ENCODE assay signal across 8 cellular contexts in the genomic region with DNA sequence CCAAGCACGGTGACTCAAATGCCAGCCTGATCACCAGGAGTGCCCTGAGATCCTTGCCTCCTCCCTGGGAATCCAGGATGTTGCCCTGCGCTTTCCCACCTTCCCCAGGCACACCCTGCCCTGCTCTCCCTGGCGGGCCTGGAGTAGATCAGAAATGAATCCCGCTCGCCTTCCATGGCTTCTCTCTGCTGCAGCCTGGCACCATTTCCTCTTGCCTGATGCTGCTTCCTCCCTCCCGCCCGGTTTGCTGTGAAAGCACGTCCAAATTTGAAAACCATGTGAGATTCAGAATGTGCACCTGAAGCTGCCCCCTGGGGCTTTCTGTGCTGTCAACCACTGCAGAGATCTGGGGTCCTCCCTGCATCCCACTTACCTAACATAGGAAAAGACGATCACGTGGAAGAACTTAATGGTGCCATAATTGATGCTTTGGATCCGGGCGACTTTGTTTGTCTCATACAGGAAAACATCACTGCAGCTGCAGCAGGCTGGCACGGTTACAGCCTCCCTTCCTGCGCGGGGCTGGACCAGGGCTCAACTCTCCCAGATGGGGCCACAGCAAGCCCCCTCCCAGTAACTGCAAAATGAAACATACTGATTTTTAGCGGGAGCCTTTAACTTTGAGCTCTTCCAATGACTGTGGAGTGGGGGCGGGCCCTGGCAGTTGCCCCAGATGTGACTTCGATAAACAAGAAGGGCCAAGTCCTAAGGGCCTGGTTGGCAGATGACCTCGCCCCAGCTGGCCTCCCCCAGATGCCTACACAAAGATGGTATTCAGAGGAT. TPM values are rescaled to one million over a fixed set of nuclear protein-coding genes. Genes with fewer than 3 reads are reported as not detected.
DNase-seq lines count a peak whose midpoint lies in the region; ATAC-seq and TF ChIP-seq lines count a peak whose summit lies in the region.

No MANE protein-coding gene starts in this region.

- H3K27ac Mint-ChIP-seq in activated T-helper 1 cell treated with anti-CD3 and anti-CD28 coated beads, Interleukin-12 subunit alpha, Interleukin-12 subunit beta, Interleukin-2, Interleukin-4 antibody, amounts not matched to agents 30 ng/mL and 10 ng/mL and 1 ng/mL, durations not matched to agents 14 hours and 24 hours and 36 hours: peak overlapping the region; percentile 84

- no peak overlapping the region for H3K27ac ChIP-seq in gastrocnemius medialis

- H3K9me3 ChIP-seq in gastrocnemius medialis: no peaks in the 10 kb centered on the region

- H3K27me3 ChIP-seq in gastrocnemius medialis: no peaks in the 10 kb centered on the region

- TF ChIP-seq POLR2A in gastrocnemius medialis (IDR thresholded peaks at IDR 0.05): no peak

- TF ChIP-seq CTCF in gastrocnemius medialis (IDR thresholded peaks at IDR 0.05 in 4 of 5, conservative IDR thresholded peaks at IDR 0.05 in 1 of 5): no peak

- H3K4me3 ChIP-seq in gastrocnemius medialis: peak overlapping the region; percentile 31 to 53 (median 48)

- H3K36me3 ChIP-seq in gastrocnemius medialis: no peaks in the 10 kb centered on the region

- peaks cover 18% of the 10 kb centered on the region for H3K36me3 Mint-ChIP-seq in activated T-helper 1 cell treated with anti-CD3 and anti-CD28 coated beads, Interleukin-12 subunit alpha, Interleukin-12 subunit beta, Interleukin-2, Interleukin-4 antibody, amounts not matched to agents 30 ng/mL and 10 ng/mL and 1 ng/mL, durations not matched to agents 14 hours and 24 hours and 36 hours (ENCODE audit: low read depth)

- peaks cover 9% of the 10 kb centered on the region for H3K9me3 Mint-ChIP-seq in activated T-helper 1 cell treated with anti-CD3 and anti-CD28 coated beads, Interleukin-12 subunit alpha, Interleukin-12 subunit beta, Interleukin-2, Interleukin-4 antibody, amounts not matched to agents 30 ng/mL and 10 ng/mL and 1 ng/mL, durations not matched to agents 14 hours and 24 hours and 36 hours

- ATAC-seq in gastrocnemius medialis: no peak

- peaks cover 0 to 4% of the 10 kb centered on the region in 2 donors for H3K4me1 ChIP-seq in gastrocnemius medialis

- peak; percentile 62 for DNase-seq in COLO829 (ENCODE audit: low spot score)
- peak; percentile 78 for DNase-seq in NCI-H2081 treated with DMSO at 0.1 percent for 48 hours (lab: John Stamatoyannopoulos, UW)
- peak; percentile 8 for DNase-seq in activated T-helper 1 cell treated with anti-CD3 and anti-CD28 coated beads, Interleukin-12 subunit alpha, Interleukin-12 subunit beta, Interleukin-2, Interleukin-4 antibody, amounts not matched to agents 30 ng/mL and 10 ng/mL and 1 ng/mL, durations not matched to agents 14 hours and 24 hours and 36 hours (ENCODE audit: low spot score)
- DNase-seq in globus pallidus (ENCODE audit: low spot score): peak; percentile 99
- no peak for DNase-seq in gastrocnemius medialis
- DNase-seq in glomerular visceral epithelial cell (ENCODE audit: extremely low spot score): no peak
- no peak for DNase-seq in RKO (ENCODE audit: low spot score)
- no peak for DNase-seq in OCI-M2 (lab: John Stamatoyannopoulos, UW; ENCODE audit: unreplicated experiment)

- intact Hi-C loops in activated T-helper 1 cell treated with anti-CD3 and anti-CD28 coated beads, Interleukin-12 subunit alpha, Interleukin-12 subunit beta, Interleukin-2, Interleukin-4 antibody, amounts not matched to agents 30 ng/mL and 10 ng/mL and 1 ng/mL, durations not matched to agents 14 hours and 24 hours and 36 hours (cut with micrococcal nuclease): no loop called here
- intact Hi-C loops in gastrocnemius medialis (cut with DNase I; ENCODE audit: low total_unique reads): no loop called here

- no peaks in the 10 kb centered on the region for H3K27me3 Mint-ChIP-seq in activated T-helper 1 cell treated with anti-CD3 and anti-CD28 coated beads, Interleukin-12 subunit alpha, Interleukin-12 subunit beta, Interleukin-2, Interleukin-4 antibody, amounts not matched to agents 30 ng/mL and 10 ng/mL and 1 ng/mL, durations not matched to agents 14 hours and 24 hours and 36 hours (ENCODE audit: insufficient read depth)

- peak overlapping the region; percentile 84 for H3K4me3 Mint-ChIP-seq in activated T-helper 1 cell treated with anti-CD3 and anti-CD28 coated beads, Interleukin-12 subunit alpha, Interleukin-12 subunit beta, Interleukin-2, Interleukin-4 antibody, amounts not matched to agents 30 ng/mL and 10 ng/mL and 1 ng/mL, durations not matched to agents 14 hours and 24 hours and 36 hours

- peaks cover 56% of the 10 kb centered on the region for H3K4me1 Mint-ChIP-seq in activated T-helper 1 cell treated with anti-CD3 and anti-CD28 coated beads, Interleukin-12 subunit alpha, Interleukin-12 subunit beta, Interleukin-2, Interleukin-4 antibody, amounts not matched to agents 30 ng/mL and 10 ng/mL and 1 ng/mL, durations not matched to agents 14 hours and 24 hours and 36 hours (ENCODE audit: low read depth)

- in situ Hi-C loops in gastrocnemius medialis (cut with MboI; ENCODE audit: low sequenced_read_pairs in 4 of 4): no loop called here

RNA-seq across cellular contexts. Expression of a gene that starts 24.9 kb away (rescaled TPM):
- 20.3 and 20.8 TPM in 2 replicates for total RNA-seq in activated T-helper 1 cell treated with anti-CD3 and anti-CD28 coated beads, Interleukin-12 subunit alpha, Interleukin-12 subunit beta, Interleukin-2, Interleukin-4 antibody, amounts not matched to agents 30 ng/mL and 10 ng/mL and 1 ng/mL, durations not matched to agents 14 hours and 24 hours and 36 hours
- 10 to 100 TPM in 1 of 4 donors, 1 to 10 TPM in 3; 3.0 to 22.8 (median 8.0) TPM for total RNA-seq in gastrocnemius medialis

RNA-seq across cellular contexts. Expression of a gene that starts 50.9 kb away (rescaled TPM):
- 0.91 and 1.2 TPM in 2 replicates for total RNA-seq in activated T-helper 1 cell treated with anti-CD3 and anti-CD28 coated beads, Interleukin-12 subunit alpha, Interleukin-12 subunit beta, Interleukin-2, Interleukin-4 antibody, amounts not matched to agents 30 ng/mL and 10 ng/mL and 1 ng/mL, durations not matched to agents 14 hours and 24 hours and 36 hours
- 1 to 10 TPM; 3.3 to 4.5 (median 3.7) TPM for total RNA-seq in gastrocnemius medialis

Comparison
In these comparisons a context has a peak if more than half of its experiments do, and no peak if none do; other contexts are left out.
1. DNase-seq: peak in COLO829 (single experiment), NCI-H2081 treated with DMSO at 0.1 percent for 48 hours (single experiment), activated T-helper 1 cell treated with anti-CD3 and anti-CD28 coated beads, Interleukin-12 subunit alpha, Interleukin-12 subunit beta, Interleukin-2, Interleukin-4 antibody, amounts not matched to agents 30 ng/mL and 10 ng/mL and 1 ng/mL, durations not matched to agents 14 hours and 24 hours and 36 hours (single experiment) and globus pallidus (single experiment); none in gastrocnemius medialis (0 of 2), glomerular visceral epithelial cell (single experiment), RKO (single experiment) and OCI-M2 (single experiment).